ENCODE assay signal across 11 cellular contexts in the genomic region with DNA sequence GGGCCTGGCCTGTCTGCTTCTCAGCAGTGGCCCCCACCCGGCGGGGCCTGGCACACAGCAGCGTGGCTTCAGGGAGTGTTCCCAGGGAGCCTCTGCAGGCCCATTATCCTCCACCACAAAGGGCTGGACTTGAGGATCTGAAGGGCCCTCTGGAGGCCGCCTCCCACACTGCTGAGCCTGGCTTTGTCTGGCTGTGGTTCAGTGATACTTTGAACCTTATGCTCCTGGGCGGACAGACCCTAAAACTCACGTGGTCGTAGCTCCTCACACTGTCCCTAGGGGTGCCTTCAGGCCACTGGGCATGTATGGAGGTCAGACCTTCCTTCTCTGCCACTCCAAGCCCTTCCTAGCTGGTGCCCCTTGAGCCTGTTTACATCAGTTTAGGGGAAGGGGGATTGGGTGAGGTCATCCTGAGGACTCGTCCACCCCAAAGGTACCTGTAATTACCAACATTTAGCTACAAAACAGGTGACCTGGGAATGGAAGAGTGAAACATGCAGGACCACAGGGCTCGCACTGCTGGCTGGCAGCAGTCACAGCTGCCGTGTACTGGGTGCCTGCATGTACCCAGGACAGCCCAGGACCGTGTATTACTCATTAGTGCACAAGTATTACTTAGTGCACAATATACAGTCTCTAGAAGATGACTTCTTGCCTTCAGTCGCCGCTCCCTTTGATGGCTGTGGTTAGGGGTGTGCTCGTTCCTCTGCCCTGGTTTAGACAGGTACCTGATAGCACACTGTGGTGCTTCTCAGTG. TPM values are rescaled to one million over a fixed set of nuclear protein-coding genes. Genes with fewer than 3 reads are reported as not detected.
A peak's percentile ranks its signal among the peaks of the same experiment; 100 is the strongest.
DNase-seq lines count a peak whose midpoint lies in the region; ATAC-seq and TF ChIP-seq lines count a peak whose summit lies in the region.
"Had no signal": no experiment of that assay in that cellular context is flagged by ENCODE, and none has a peak within 500 bp of the region (broad histone marks: within the 10 kb centered on the region; RNA-seq: fewer than 3 reads in every experiment).

No MANE protein-coding gene starts in this region.

- TF ChIP-seq POLR2A in testis (IDR thresholded peaks at IDR 0.05) (no peak), lower leg skin (IDR thresholded peaks at IDR 0.05) (no peak)

- H3K4me3 ChIP-seq in testis = no peak overlapping the region
- H3K4me3 ChIP-seq in lower leg skin (ENCODE audit: low read depth, poor library complexity, severe bottlenecking) = no peak overlapping the region
- H3K4me3 ChIP-seq: SK-N-MC had no signal

- DNase-seq in activated naive CD8-positive, alpha-beta T cell treated with anti-CD3 and anti-CD28 coated beads for 36 hours = no peak
- DNase-seq in activated naive CD8-positive, alpha-beta T cell treated with anti-CD3 and anti-CD28 coated beads, Interleukin-2, amount 50 U/mL, for 24 hours = no peak
- peak in 52 of 58 donors; percentile 21 to 87 (median 60) for DNase-seq in anterior cingulate cortex (lab: John Stamatoyannopoulos, UW)
- DNase-seq in left colon = peak in 1 of 2 donors; percentile 39
- peak; percentile 84 for DNase-seq in testis
- DNase-seq in NCI-H226 = no peak
- DNase-seq in lower leg skin (ENCODE audit: low spot score in 2 of 2) = no peak
- no peak for DNase-seq in SKM-1 treated with dmso at 0.1 percent for 144 hours (lab: John Stamatoyannopoulos, UW; ENCODE audit: unreplicated experiment)
- DNase-seq: stimulated activated CD4-positive, alpha-beta T cell treated with anti-CD3 and anti-CD28 coated beads, Interleukin-1b, Interleukin-23, amount 100 ng/mL, for 48 hours had no signal

- no peaks in the 10 kb centered on the region for H3K27me3 ChIP-seq in testis

- intact Hi-C loops in left colon (cut with DNase I, micrococcal nuclease) (loop anchor here in 1 of 2 donors (10.0 kb wide), 1 partner anchor 56 kb away; no protein-coding TSS in a partner anchor), testis (cut with DNase I; ENCODE audit: low total_unique reads) (no loop called here), lower leg skin (cut with DNase I; ENCODE audit: low total_unique reads) (no loop called here)

- no peaks in the 10 kb centered on the region for H3K9me3 ChIP-seq in testis

- 43 to 57% methylated on average over 8 to 14 of the region's 14 CpGs for WGBS in testis, 2 donors
- 80 to 85% methylated on average over 11 to 12 of the region's 14 CpGs for WGBS in lower leg skin, 2 donors

- H3K27ac Mint-ChIP-seq in activated naive CD8-positive, alpha-beta T cell treated with anti-CD3 and anti-CD28 coated beads for 36 hours = peak overlapping the region; percentile 51
- no peak overlapping the region for H3K27ac Mint-ChIP-seq in activated naive CD8-positive, alpha-beta T cell treated with anti-CD3 and anti-CD28 coated beads, Interleukin-2, amount 50 U/mL, for 24 hours

- peaks cover 6% of the 10 kb centered on the region for H3K4me1 Mint-ChIP-seq in activated naive CD8-positive, alpha-beta T cell treated with anti-CD3 and anti-CD28 coated beads for 36 hours
- H3K4me1 Mint-ChIP-seq in activated naive CD8-positive, alpha-beta T cell treated with anti-CD3 and anti-CD28 coated beads, Interleukin-2, amount 50 U/mL, for 24 hours = peaks cover 9% of the 10 kb centered on the region

- no peak overlapping the region for H3K4me3 Mint-ChIP-seq in activated naive CD8-positive, alpha-beta T cell treated with anti-CD3 and anti-CD28 coated beads for 36 hours
- no peak overlapping the region for H3K4me3 Mint-ChIP-seq in activated naive CD8-positive, alpha-beta T cell treated with anti-CD3 and anti-CD28 coated beads, Interleukin-2, amount 50 U/mL, for 24 hours

- H3K36me3 ChIP-seq in testis (ENCODE audit: low read depth, missing control alignments) = no peaks in the 10 kb centered on the region

- no peaks in the 10 kb centered on the region for H3K27me3 Mint-ChIP-seq in activated naive CD8-positive, alpha-beta T cell treated with anti-CD3 and anti-CD28 coated beads for 36 hours
- H3K27me3 Mint-ChIP-seq in activated naive CD8-positive, alpha-beta T cell treated with anti-CD3 and anti-CD28 coated beads, Interleukin-2, amount 50 U/mL, for 24 hours = no peaks in the 10 kb centered on the region

- peaks cover 39% of the 10 kb centered on the region for H3K4me1 ChIP-seq in testis

- H3K9me3 Mint-ChIP-seq in activated naive CD8-positive, alpha-beta T cell treated with anti-CD3 and anti-CD28 coated beads for 36 hours = no peaks in the 10 kb centered on the region
- H3K9me3 Mint-ChIP-seq in activated naive CD8-positive, alpha-beta T cell treated with anti-CD3 and anti-CD28 coated beads, Interleukin-2, amount 50 U/mL, for 24 hours = no peaks in the 10 kb centered on the region

- H3K36me3 Mint-ChIP-seq in activated naive CD8-positive, alpha-beta T cell treated with anti-CD3 and anti-CD28 coated beads for 36 hours = peaks cover 18% of the 10 kb centered on the region
- peaks cover 26% of the 10 kb centered on the region for H3K36me3 Mint-ChIP-seq in activated naive CD8-positive, alpha-beta T cell treated with anti-CD3 and anti-CD28 coated beads, Interleukin-2, amount 50 U/mL, for 24 hours (ENCODE audit: low read depth)

- TF ChIP-seq CTCF in testis (IDR thresholded peaks at IDR 0.05) = no peak
- no peak for TF ChIP-seq CTCF in lower leg skin (IDR thresholded peaks at IDR 0.05)

- peak overlapping the region; percentile 4 to 9 for H3K27ac ChIP-seq in testis
- H3K27ac ChIP-seq: C4-2B, SK-N-MC had no signal

- ATAC-seq in activated naive CD8-positive, alpha-beta T cell treated with anti-CD3 and anti-CD28 coated beads, Interleukin-2, amount 50 U/mL, for 24 hours = no peak
- peak; percentile 88 for ATAC-seq in left colon

RNA-seq across cellular contexts. Expression of gene GRHPR, which starts 8.5 kb away (rescaled TPM):
- 10 to 100 TPM; 79.5 to 82.0 TPM for total RNA-seq in activated naive CD8-positive, alpha-beta T cell treated with anti-CD3 and anti-CD28 coated beads for 36 hours
- total RNA-seq in left colon = 10 to 100 TPM; 70.4 to 78.4 TPM
- 100 to 1,000 TPM; 195 to 262 TPM for total RNA-seq in testis
- polyA plus RNA-seq in testis (ENCODE audit: insufficient read depth, low read depth, low replicate concordance) = 130 TPM
- total RNA-seq in lower leg skin = 100 to 1,000 TPM; 120 to 181 (median 141) TPM

RNA-seq across cellular contexts. Expression of gene ZBTB5, which starts 34.2 kb away (rescaled TPM):
- 1 to 10 TPM; 7.0 to 7.6 TPM for total RNA-seq in activated naive CD8-positive, alpha-beta T cell treated with anti-CD3 and anti-CD28 coated beads for 36 hours
- total RNA-seq in left colon (1 to 10 TPM; 8.7 to 10.0 TPM), testis (10 to 100 TPM; 28.4 to 33.8 TPM), lower leg skin (10 to 100 TPM; 16.1 to 23.4 (median 20.9) TPM)
- 20.4 TPM for polyA plus RNA-seq in testis (ENCODE audit: insufficient read depth, low read depth, low replicate concordance)

RNA-seq across cellular contexts. Expression of gene POLR1E, which starts 54.7 kb away (rescaled TPM):
- total RNA-seq in activated naive CD8-positive, alpha-beta T cell treated with anti-CD3 and anti-CD28 coated beads for 36 hours = 10 to 100 TPM; 78.7 to 79.8 TPM
- total RNA-seq in left colon (10 to 100 TPM in 1 of 2 donors, 1 to 10 TPM in 1; 8.5 to 11.4 TPM), testis (10 to 100 TPM; 18.6 to 23.8 TPM), lower leg skin (10 to 100 TPM; 22.5 to 26.4 (median 25.3) TPM)
- polyA plus RNA-seq in testis (ENCODE audit: insufficient read depth, low read depth, low replicate concordance) = 20.6 TPM

Comparison
In these comparisons a context has a peak if more than half of its experiments do, and no peak if none do; other contexts are left out.
1. DNase-seq: peak in anterior cingulate cortex (52 of 58) and testis (single experiment); none in activated naive CD8-positive, alpha-beta T cell treated with anti-CD3 and anti-CD28 coated beads for 36 hours (single experiment), activated naive CD8-positive, alpha-beta T cell treated with anti-CD3 and anti-CD28 coated beads, Interleukin-2, amount 50 U/mL, for 24 hours (single experiment), NCI-H226 (single experiment), lower leg skin (0 of 2) and SKM-1 treated with dmso at 0.1 percent for 144 hours (single experiment).